1 cellular context compared by ENCODE assay signal in the genomic region with DNA sequence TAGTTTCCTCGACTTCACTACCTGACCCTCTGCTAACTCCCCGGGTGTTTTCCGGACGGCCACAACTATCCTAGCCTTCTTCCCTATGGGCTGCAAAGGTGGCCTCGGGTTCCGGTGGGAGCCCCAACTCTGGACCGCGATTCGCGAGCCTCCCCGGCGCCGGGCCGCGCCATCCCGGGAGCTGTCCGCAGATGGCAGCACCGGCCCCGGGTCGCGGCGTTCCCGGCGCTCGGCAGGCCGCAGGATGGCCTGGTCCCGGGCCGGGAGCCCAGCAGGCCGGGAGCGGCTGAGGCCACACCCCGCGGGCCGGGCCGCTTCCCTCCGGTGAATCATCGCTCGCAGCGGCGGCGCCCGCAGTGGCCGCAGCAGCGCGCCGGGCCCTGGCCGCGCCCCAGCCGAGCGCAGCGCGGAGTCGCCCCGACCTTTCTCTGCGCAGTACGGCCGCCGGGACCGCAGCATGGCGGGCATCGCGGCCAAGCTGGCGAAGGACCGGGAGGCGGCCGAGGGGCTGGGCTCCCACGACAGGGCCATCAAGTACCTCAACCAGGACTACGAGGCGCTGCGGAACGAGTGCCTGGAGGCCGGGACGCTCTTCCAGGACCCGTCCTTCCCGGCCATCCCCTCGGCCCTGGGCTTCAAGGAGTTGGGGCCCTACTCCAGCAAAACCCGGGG.
A peak's percentile ranks its signal among the peaks of the same experiment; 100 is the strongest.
TF ChIP-seq lines count a peak whose summit lies in the region.

TSS of gene CAPN2 (plus strand) at position 356 of the 672 bp plus-strand sequence. CDS start at position 458, 102 bp downstream.

TF ChIP-seq in H1, 55 proteins besides CTCF, POLR2A, EP300 and RAD21:
- TF ChIP-seq TEAD4 (IDR thresholded peaks at IDR 0.05; ENCODE audit: low read depth, low read length), result no peak
- TF ChIP-seq SP2 (IDR thresholded peaks at IDR 0.05; ENCODE audit: low read length), result no peak
- peak; percentile 55 for TF ChIP-seq SUZ12 (IDR thresholded peaks at IDR 0.05; ENCODE audit: low read length)
- peak; percentile 41; the same call in 1 of the 2 replicates for TF ChIP-seq PHF8 (conservative IDR thresholded peaks at IDR 0.05; ENCODE audit: low read depth, low read length)
- no peak for TF ChIP-seq CHD2 (IDR thresholded peaks at IDR 0.05; ENCODE audit: low read length)
- TF ChIP-seq RBBP5 (IDR thresholded peaks at IDR 0.05; ENCODE audit: borderline replicate concordance, low read depth, low read length), result peak; percentile 28; the same call in 1 of the 2 replicates
- no peak for TF ChIP-seq TCF12 (IDR thresholded peaks at IDR 0.05; ENCODE audit: low read depth, low read length)
- peak; percentile 7 for TF ChIP-seq KDM1A (IDR thresholded peaks at IDR 0.05; ENCODE audit: borderline replicate concordance, low read length)
- no peak for TF ChIP-seq JUN (IDR thresholded peaks at IDR 0.05; ENCODE audit: low read depth, low read length)
- no peak for TF ChIP-seq TAF7 (optimal IDR thresholded peaks at IDR 0.05; ENCODE audit: borderline replicate concordance, low read depth, low read length)
- TF ChIP-seq EZH2 (IDR thresholded peaks at IDR 0.05; ENCODE audit: low read depth, low read length, severe bottlenecking), result peak; percentile 59
- TF ChIP-seq, protein P1, sequence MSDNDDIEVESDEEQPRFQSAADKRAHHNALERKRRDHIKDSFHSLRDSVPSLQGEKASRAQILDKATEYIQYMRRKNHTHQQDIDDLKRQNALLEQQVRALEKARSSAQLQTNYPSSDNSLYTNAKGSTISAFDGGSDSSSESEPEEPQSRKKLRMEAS (IDR thresholded peaks at IDR 0.05), result no peak
- no peak for TF ChIP-seq SAP30 (IDR thresholded peaks at IDR 0.05; ENCODE audit: insufficient read depth, insufficient replicate concordance, low read length)
- no peak for TF ChIP-seq MAFK (IDR thresholded peaks at IDR 0.05; ENCODE audit: low read depth, low read length)
- TF ChIP-seq ATF2 (IDR thresholded peaks at IDR 0.05; ENCODE audit: low read length), result no peak
- peak in 1 of 2 experiments; percentile 13; a peak in 1 of 4 replicates for TF ChIP-seq HDAC2 (IDR thresholded peaks at IDR 0.05; ENCODE audit: borderline replicate concordance in 1 of 2, low read depth in 2 of 2, low read length in 2 of 2)
- TF ChIP-seq FOSL1 (IDR thresholded peaks at IDR 0.05; ENCODE audit: insufficient read depth, low read depth, low read length), result no peak
- TF ChIP-seq RXRA (IDR thresholded peaks at IDR 0.05; ENCODE audit: insufficient read depth, low read depth, low read length), result no peak
- no peak for TF ChIP-seq POLR2AphosphoS5 (IDR thresholded peaks at IDR 0.05; ENCODE audit: low read depth, low read length)
- no peak for TF ChIP-seq USF2 (IDR thresholded peaks at IDR 0.05; ENCODE audit: low read length)
- no peak for TF ChIP-seq GTF2F1 (IDR thresholded peaks at IDR 0.05; ENCODE audit: borderline replicate concordance, low read depth, low read length)
- peak; percentile 66; the same call in 1 of the 2 replicates for TF ChIP-seq TBP (IDR thresholded peaks at IDR 0.05; ENCODE audit: low read depth, low read length)
- TF ChIP-seq SP4 (IDR thresholded peaks at IDR 0.05; ENCODE audit: low read length), result no peak
- no peak for TF ChIP-seq CBX8 (IDR thresholded peaks at IDR 0.05; ENCODE audit: borderline replicate concordance, low read depth, low read length)
- TF ChIP-seq CREB1 (IDR thresholded peaks at IDR 0.05), result no peak
- peak; percentile 77 for TF ChIP-seq KDM4A (IDR thresholded peaks at IDR 0.05; ENCODE audit: low read depth, low read length, severe bottlenecking)
- peak; percentile 48 for TF ChIP-seq ASH2L (IDR thresholded peaks at IDR 0.05; ENCODE audit: low read length)
- TF ChIP-seq JUND (IDR thresholded peaks at IDR 0.05; ENCODE audit: low read length), result no peak
- no peak for TF ChIP-seq CEBPB (IDR thresholded peaks at IDR 0.05; ENCODE audit: low read depth, low read length)
- no peak for TF ChIP-seq POU5F1 (IDR thresholded peaks at IDR 0.05; ENCODE audit: low read depth, low read length)
- TF ChIP-seq TAF1 (IDR thresholded peaks at IDR 0.05; ENCODE audit: low read depth, low read length), result peak; percentile 66; the same call in 1 of the 2 replicates
